20 cellular contexts compared by ENCODE assay signal in the genomic region with DNA sequence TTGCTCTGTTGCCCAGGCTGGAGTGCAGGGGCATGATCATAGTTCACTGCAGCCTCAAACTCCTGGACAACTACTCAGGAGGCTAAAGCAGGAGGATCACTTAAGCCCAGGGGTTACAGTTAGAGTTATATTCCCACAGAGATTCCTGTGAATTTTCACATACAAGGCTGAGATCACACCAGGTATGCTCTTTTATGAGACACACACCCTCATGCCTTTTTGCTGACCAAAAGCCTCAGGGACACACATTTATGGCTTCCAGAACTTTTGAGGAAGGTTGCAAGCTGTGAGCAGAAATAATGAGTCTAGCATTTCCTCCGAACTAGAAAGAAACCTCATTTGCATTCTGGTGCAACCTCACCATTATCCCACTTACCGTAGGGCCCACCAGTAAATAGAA.
"Had no signal": no experiment of that assay in that cellular context is flagged by ENCODE, and none has a peak within 500 bp of the region (broad histone marks: within the 10 kb centered on the region; RNA-seq: fewer than 3 reads in every experiment).

No MANE protein-coding gene starts in this region.

- ATAC-seq: gastrocnemius medialis, heart right ventricle, left cardiac atrium, left lung, left ventricle myocardium superior, lower lobe of right lung, mucosa of descending colon had no signal

- H3K36me3 ChIP-seq: esophagus squamous epithelium, gastrocnemius medialis, heart right ventricle, left lung, lower lobe of right lung had no signal

- H3K27ac Mint-ChIP-seq: mesothelial cell of epicardium had no signal

- H3K4me1 ChIP-seq: esophagus squamous epithelium, gastrocnemius medialis, heart right ventricle, left lung, lower lobe of right lung had no signal

- H3K27me3 ChIP-seq: dorsolateral prefrontal cortex, esophagus squamous epithelium, gastrocnemius medialis, heart right ventricle, left lung had no signal

- H3K4me1 Mint-ChIP-seq: mesothelial cell of epicardium had no signal

- H3K4me3 ChIP-seq: coronary artery, dorsolateral prefrontal cortex, esophagus squamous epithelium, gastrocnemius medialis, heart right ventricle, left lung, lower lobe of right lung, mucosa of descending colon had no signal

- H3K36me3 Mint-ChIP-seq: mesothelial cell of epicardium had no signal

- H3K9me3 ChIP-seq: esophagus squamous epithelium, gastrocnemius medialis, left lung, lower lobe of right lung, mucosa of descending colon had no signal

- DNase-seq: dermis blood vessel endothelial cell; dorsolateral prefrontal cortex; effector CD4-positive, alpha-beta T cell; effector memory CD4-positive, alpha-beta T cell; esophagus squamous epithelium; foreskin fibroblast; foreskin melanocyte; gastrocnemius medialis; glutamatergic neuron; head of caudate nucleus; heart right ventricle; hippocampal formation; left cardiac atrium; left ventricle myocardium superior; lower lobe of right lung; mesenchymal stem cell; mucosa of descending colon had no signal

- H3K4me3 Mint-ChIP-seq: mesothelial cell of epicardium had no signal

- H3K27ac ChIP-seq: coronary artery, dorsolateral prefrontal cortex, esophagus squamous epithelium, gastrocnemius medialis, heart right ventricle, left lung, lower lobe of right lung had no signal
